Comparison of ENCODE assay signal across 8 cellular contexts in genomic region chrX:70979136-70979762, GRCh38. TPM values are rescaled to one million over a fixed set of nuclear protein-coding genes. Genes with fewer than 3 reads are reported as not detected.
DNase-seq lines count a peak whose midpoint lies in the region; ATAC-seq and TF ChIP-seq lines count a peak whose summit lies in the region.

No MANE protein-coding gene starts in this region.

- CTCF ChIA-PET in HEK293 (lab: Yijun Ruan, JAX) (interaction anchor here (0.6 to 2.2 kb wide), 6 partner anchors 9 to 1009 kb away, joined by 3 to 8 read pairs (median 3); no protein-coding TSS in a partner anchor), RWPE1 (lab: Yijun Ruan, JAX) (no interaction called here)
- CTCF ChIA-PET in activated CD8-positive, alpha-beta T cell treated with anti-CD3 and anti-CD28 coated beads, Interleukin-2, amount 10 ng/mL, durations not matched to agents 7 days and 5 days (lab: Charles Lee) = interaction anchor here (1.6 kb wide), 1 partner anchor 9 kb away, joined by 14 read pairs; no protein-coding TSS in a partner anchor

- TF ChIP-seq CTCF in BE2C (IDR thresholded peaks at IDR 0.05; ENCODE audit: low read depth, low read length) = peak; percentile 56
- TF ChIP-seq CTCF in HEK293 (tag by site-specific recombination; IDR thresholded peaks at IDR 0.05) = 0 out of 2 replicates have a peak, but pooled peaks have one; percentile 27
- no peak for TF ChIP-seq CTCF in tibial nerve (IDR thresholded peaks at IDR 0.05)
- no peak for TF ChIP-seq CTCF in RWPE1 (conservative IDR thresholded peaks at IDR 0.05; ENCODE audit: low read depth)
- no peak for TF ChIP-seq CTCF in gastrocnemius medialis (IDR thresholded peaks at IDR 0.05 in 4 of 5, conservative IDR thresholded peaks at IDR 0.05 in 1 of 5)

- 16 to 31% methylated on average over 9 of the region's 9 CpGs for WGBS in tibial nerve, 2 donors

- in situ Hi-C loops in gastrocnemius medialis (cut with MboI; ENCODE audit: low sequenced_read_pairs in 4 of 4) = loop anchor here in 1 of 4 donors (25.0 kb wide), 1 partner anchor 183 kb away; no protein-coding TSS in a partner anchor

- H3K27me3 ChIP-seq in BE2C (no peaks in the 10 kb centered on the region), tibial nerve (no peaks in the 10 kb centered on the region), gastrocnemius medialis (no peaks in the 10 kb centered on the region)

- POLR2A ChIA-PET in HEK293 (lab: Yijun Ruan, JAX) = no interaction called here
- POLR2A ChIA-PET in activated CD8-positive, alpha-beta T cell treated with anti-CD3 and anti-CD28 coated beads, Interleukin-2, amount 10 ng/mL, durations not matched to agents 7 days and 5 days (lab: Charles Lee) = no interaction called here
- POLR2A ChIA-PET in RWPE1 (lab: Yijun Ruan, JAX; ENCODE audit: low non-redundant PET) = no interaction called here

- peak; percentile 51 for ATAC-seq in activated CD8-positive, alpha-beta T cell treated with anti-CD3 and anti-CD28 coated beads, Interleukin-2, amount 10 ng/mL, durations not matched to agents 7 days and 5 days
- no peak for ATAC-seq in GM21360 (IDR thresholded peaks at IDR 0.05; ENCODE audit: unreplicated experiment)
- ATAC-seq in gastrocnemius medialis = no peak

- H3K9me3 Mint-ChIP-seq in activated CD8-positive, alpha-beta T cell treated with anti-CD3 and anti-CD28 coated beads, Interleukin-2, amount 10 ng/mL, durations not matched to agents 7 days and 5 days (ENCODE audit: insufficient read depth) = no peaks in the 10 kb centered on the region

- peaks cover 4% of the 10 kb centered on the region for H3K27me3 Mint-ChIP-seq in activated CD8-positive, alpha-beta T cell treated with anti-CD3 and anti-CD28 coated beads, Interleukin-2, amount 10 ng/mL, durations not matched to agents 7 days and 5 days (ENCODE audit: low read depth)

- H3K27ac ChIP-seq in HEK293 (ENCODE audit: extremely low read depth, low read depth, low read length) = no peak overlapping the region
- no peak overlapping the region for H3K27ac ChIP-seq in tibial nerve
- H3K27ac ChIP-seq in RWPE1 = no peak overlapping the region
- no peak overlapping the region for H3K27ac ChIP-seq in gastrocnemius medialis

- TF ChIP-seq POLR2A in tibial nerve (IDR thresholded peaks at IDR 0.05) (no peak), gastrocnemius medialis (IDR thresholded peaks at IDR 0.05) (no peak)

- H3K4me1 ChIP-seq in BE2C (no peaks in the 10 kb centered on the region), HEK293 (ENCODE audit: control insufficient read depth, insufficient read depth, low read length) (no peaks in the 10 kb centered on the region), tibial nerve (no peaks in the 10 kb centered on the region), gastrocnemius medialis (no peaks in the 10 kb centered on the region)

- H3K9me3 ChIP-seq in BE2C = no peaks in the 10 kb centered on the region
- peaks cover 3% of the 10 kb centered on the region; the same call in 1 of the 2 replicates for H3K9me3 ChIP-seq in HEK293 (ENCODE audit: control insufficient read depth, insufficient read depth, low read depth, low read length)
- no peaks in the 10 kb centered on the region for H3K9me3 ChIP-seq in tibial nerve
- no peaks in the 10 kb centered on the region for H3K9me3 ChIP-seq in gastrocnemius medialis

- peak; percentile 6 for DNase-seq in BE2C
- no peak for DNase-seq in activated CD8-positive, alpha-beta T cell treated with anti-CD3 and anti-CD28 coated beads, Interleukin-2, amount 10 ng/mL, durations not matched to agents 7 days and 5 days
- peak; percentile 52 for DNase-seq in kidney tubule cell (ENCODE audit: low spot score)
- no peak for DNase-seq in tibial nerve (ENCODE audit: low spot score in 2 of 2)
- no peak for DNase-seq in RWPE1 (ENCODE audit: low spot score)
- DNase-seq in gastrocnemius medialis = no peak

- no peaks in the 10 kb centered on the region for H3K36me3 Mint-ChIP-seq in activated CD8-positive, alpha-beta T cell treated with anti-CD3 and anti-CD28 coated beads, Interleukin-2, amount 10 ng/mL, durations not matched to agents 7 days and 5 days (ENCODE audit: low read depth)

- H3K36me3 ChIP-seq in BE2C = no peaks in the 10 kb centered on the region
- no peaks in the 10 kb centered on the region for H3K36me3 ChIP-seq in HEK293 (ENCODE audit: control insufficient read depth in 2 of 2, insufficient read depth in 1 of 2, low read length in 2 of 2)
- no peaks in the 10 kb centered on the region for H3K36me3 ChIP-seq in tibial nerve
- H3K36me3 ChIP-seq in gastrocnemius medialis = no peaks in the 10 kb centered on the region

- H3K4me1 Mint-ChIP-seq in activated CD8-positive, alpha-beta T cell treated with anti-CD3 and anti-CD28 coated beads, Interleukin-2, amount 10 ng/mL, durations not matched to agents 7 days and 5 days (ENCODE audit: low read depth) = peaks cover 24% of the 10 kb centered on the region

- no peak overlapping the region for H3K4me3 ChIP-seq in BE2C (ENCODE audit: low read depth, low read length)
- no peak overlapping the region for H3K4me3 ChIP-seq in HEK293 (ENCODE audit: low read depth, low read length)
- no peak overlapping the region for H3K4me3 ChIP-seq in tibial nerve
- no peak overlapping the region for H3K4me3 ChIP-seq in gastrocnemius medialis

- no peak for TF ChIP-seq EP300 in tibial nerve (IDR thresholded peaks at IDR 0.05)

- H3K4me3 Mint-ChIP-seq in activated CD8-positive, alpha-beta T cell treated with anti-CD3 and anti-CD28 coated beads, Interleukin-2, amount 10 ng/mL, durations not matched to agents 7 days and 5 days = no peak overlapping the region

- intact Hi-C loops in gastrocnemius medialis (cut with DNase I; ENCODE audit: low total_unique reads) = no loop called here

- H3K27ac Mint-ChIP-seq in activated CD8-positive, alpha-beta T cell treated with anti-CD3 and anti-CD28 coated beads, Interleukin-2, amount 10 ng/mL, durations not matched to agents 7 days and 5 days = no peak overlapping the region

TF ChIP-seq in HEK293, 187 proteins besides CTCF, POLR2A, EP300 and RAD21:
- TF ChIP-seq ZXDB (tag by site-specific recombination; IDR thresholded peaks at IDR 0.05) (no peak), ZNF747 (tag by site-specific recombination; IDR thresholded peaks at IDR 0.05) (no peak), ZNF654 (tag by site-specific recombination; IDR thresholded peaks at IDR 0.05; ENCODE audit: low read depth) (peak; percentile 32), ZNF184 (tag by site-specific recombination; IDR thresholded peaks at IDR 0.05) (no peak)

RNA-seq across cellular contexts. Expression of gene SLC7A3, which starts 48.4 kb away (rescaled TPM):
- polyA plus RNA-seq in BE2C (2012; ENCODE audit: insufficient read depth, insufficient read length, low read depth) = 0.59 TPM
- total RNA-seq in activated CD8-positive, alpha-beta T cell treated with anti-CD3 and anti-CD28 coated beads, Interleukin-2, amount 10 ng/mL, durations not matched to agents 7 days and 5 days = 1 to 10 TPM; 1.0 to 1.7 TPM
- total RNA-seq in tibial nerve = under 1 TPM in 1 of 4 donors, not detected in 3; 0.21 TPM
- total RNA-seq in gastrocnemius medialis = not detected

Comparison
In these comparisons a context has a peak if more than half of its experiments do, and no peak if none do; other contexts are left out.
1. DNase-seq: peak in BE2C (single experiment) and kidney tubule cell (single experiment); none in activated CD8-positive, alpha-beta T cell treated with anti-CD3 and anti-CD28 coated beads, Interleukin-2, amount 10 ng/mL, durations not matched to agents 7 days and 5 days (single experiment), tibial nerve (0 of 2), RWPE1 (single experiment) and gastrocnemius medialis (0 of 2).
2. CTCF ChIP-seq: peak in BE2C (single experiment) and HEK293 (single experiment); none in tibial nerve (0 of 5), RWPE1 (single experiment) and gastrocnemius medialis (0 of 5).